Comparison of ENCODE assay signal across 1 cellular context in the genomic region with DNA sequence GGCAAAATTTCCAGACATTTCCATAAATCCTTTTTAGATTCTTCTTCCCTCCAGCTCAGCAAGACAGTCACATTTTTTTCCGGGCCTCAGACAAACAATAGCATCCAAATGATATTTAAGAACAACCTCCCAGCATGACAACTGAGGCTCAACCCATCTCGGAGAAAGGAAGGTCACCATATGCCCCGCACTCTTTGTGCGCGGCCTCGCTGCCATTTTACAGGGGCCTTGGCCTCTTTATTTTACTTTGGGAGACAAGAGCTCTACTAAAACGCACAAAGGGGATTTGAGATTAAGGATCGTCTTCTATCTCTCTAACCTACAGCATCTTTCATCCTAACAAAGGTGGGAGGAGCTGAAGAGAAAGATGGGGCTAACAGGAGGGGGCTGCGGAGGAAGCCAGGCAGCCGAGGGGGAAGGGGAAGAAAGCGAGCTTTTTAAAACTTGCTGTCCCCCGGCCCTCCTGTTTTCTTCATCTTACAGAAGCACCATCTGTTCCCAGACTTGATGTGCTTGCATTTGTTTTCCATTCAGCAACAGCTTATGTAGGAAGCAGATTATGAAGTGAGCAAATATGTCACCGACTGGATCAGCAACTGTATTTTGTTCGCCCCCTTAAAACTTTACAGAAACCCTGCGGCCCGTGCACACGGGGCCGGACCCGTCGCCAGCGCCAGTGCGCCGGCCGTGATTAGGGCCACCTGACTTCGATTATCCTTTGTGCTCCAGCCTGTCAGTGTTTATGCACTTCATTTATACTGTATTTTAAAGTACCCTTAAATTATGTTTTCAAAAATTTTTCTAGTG.
TF ChIP-seq lines count a peak whose summit lies in the region.

No MANE protein-coding gene starts in this region.

TF ChIP-seq in WTC11, 78 proteins besides CTCF, POLR2A, EP300 and RAD21 (continued from another document):
- TF ChIP-seq PRRX2 (CRISPR knock-in tag; IDR thresholded peaks at IDR 0.05), result no peak
- TF ChIP-seq, protein P1, sequence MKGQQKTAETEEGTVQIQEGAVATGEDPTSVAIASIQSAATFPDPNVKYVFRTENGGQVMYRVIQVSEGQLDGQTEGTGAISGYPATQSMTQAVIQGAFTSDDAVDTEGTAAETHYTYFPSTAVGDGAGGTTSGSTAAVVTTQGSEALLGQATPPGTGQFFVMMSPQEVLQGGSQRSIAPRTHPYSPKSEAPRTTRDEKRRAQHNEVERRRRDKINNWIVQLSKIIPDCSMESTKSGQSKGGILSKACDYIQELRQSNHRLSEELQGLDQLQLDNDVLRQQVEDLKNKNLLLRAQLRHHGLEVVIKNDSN (CRISPR knock-in tag; IDR thresholded peaks at IDR 0.05), result no peak
- no peak for TF ChIP-seq ZNF121 (CRISPR knock-in tag; IDR thresholded peaks at IDR 0.05)
